ENCODE assay signal across 8 cellular contexts in the genomic region with DNA sequence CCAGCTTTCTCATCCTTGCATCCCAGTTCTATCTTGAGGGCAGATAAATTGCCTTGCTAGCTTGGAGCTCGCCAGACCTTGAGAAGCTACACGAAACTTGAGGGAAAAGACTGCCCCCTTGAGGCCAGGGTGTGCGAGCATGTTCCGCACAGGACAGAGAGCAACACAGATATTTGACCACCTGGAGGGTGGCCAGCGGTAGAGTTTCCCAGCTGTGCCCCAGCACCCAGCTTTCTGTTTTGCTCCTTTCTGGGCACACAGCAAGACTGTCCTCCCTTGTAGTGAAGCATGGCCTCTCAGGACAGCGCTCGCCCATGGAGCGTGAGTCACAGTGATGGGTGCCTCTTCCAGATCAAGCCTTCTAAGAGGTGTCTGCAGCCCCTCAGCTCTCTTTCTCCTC. TPM values are rescaled to one million over a fixed set of nuclear protein-coding genes. Genes with fewer than 3 reads are reported as not detected.
DNase-seq lines count a peak whose midpoint lies in the region; ATAC-seq, FAIRE-seq and TF ChIP-seq lines count a peak whose summit lies in the region.

No MANE protein-coding gene starts in this region.

- ATAC-seq in HG03135 (IDR thresholded peaks at IDR 0.05; ENCODE audit: unreplicated experiment), result peak; percentile 54
- ATAC-seq in HG03565 (IDR thresholded peaks at IDR 0.05; ENCODE audit: unreplicated experiment), result no peak
- no peak for ATAC-seq in GM21515 (IDR thresholded peaks at IDR 0.05; ENCODE audit: unreplicated experiment)

- DNase-seq in AML-193 (lab: John Stamatoyannopoulos, UW), result peak; percentile 4 to 43
- peak; percentile 61 for DNase-seq in GM12892 (ENCODE audit: insufficient read length)
- DNase-seq in NOMO-1 treated with dmso at 0.1 percent for 144 hours (lab: John Stamatoyannopoulos, UW; ENCODE audit: unreplicated experiment), result peak; percentile 20
- DNase-seq in dermis blood vessel endothelial cell, result peak; percentile 24
- DNase-seq in mucosa of gallbladder (ENCODE audit: low spot score), result peak; percentile 56

- no peak for TF ChIP-seq POLR2A in GM12892 (IDR thresholded peaks at IDR 0.05; ENCODE audit: low read depth, low read length)

- peak; percentile 85 for FAIRE-seq in GM12892 (lab: Jason Lieb, UNC)

RNA-seq across cellular contexts. Expression of gene SPATA19, which starts 23.5 kb away (rescaled TPM):
- not detected for polyA plus RNA-seq in GM12892 (2012; ENCODE audit: missing spikeins)
- not detected in 2 replicates for total RNA-seq in dermis blood vessel endothelial cell
- total RNA-seq in mucosa of gallbladder, result not detected
